ENCODE assay signal across 9 cellular contexts in genomic region chr6:18388942-18389341, GRCh38. TPM values are rescaled to one million over a fixed set of nuclear protein-coding genes. Genes with fewer than 3 reads are reported as not detected.
DNase-seq lines count a peak whose midpoint lies in the region; ATAC-seq, FAIRE-seq and TF ChIP-seq lines count a peak whose summit lies in the region.
"Had no signal": no experiment of that assay in that cellular context is flagged by ENCODE, and none has a peak within 500 bp of the region (broad histone marks: within the 10 kb centered on the region; RNA-seq: fewer than 3 reads in every experiment).

No MANE protein-coding gene starts in this region.

- H3K9me3 Mint-ChIP-seq in activated naive CD8-positive, alpha-beta T cell treated with anti-CD3 and anti-CD28 coated beads, Interleukin-2, amount 50 U/mL, for 24 hours, result no peaks in the 10 kb centered on the region
- no peaks in the 10 kb centered on the region for H3K9me3 Mint-ChIP-seq in activated CD8-positive, alpha-beta T cell treated with anti-CD3 and anti-CD28 coated beads for 36 hours
- no peaks in the 10 kb centered on the region for H3K9me3 Mint-ChIP-seq in T-helper 2 cell treated with Interferon-gamma antibody and Interleukin-4, amounts not matched to agents 5 μg/mL and 100 μg/mL, for 36 hours

- ATAC-seq in activated naive CD8-positive, alpha-beta T cell treated with anti-CD3 and anti-CD28 coated beads, Interleukin-2, amount 50 U/mL, for 24 hours, result no peak
- ATAC-seq in activated CD8-positive, alpha-beta T cell treated with anti-CD3 and anti-CD28 coated beads for 36 hours, result no peak

- H3K27ac Mint-ChIP-seq in activated naive CD8-positive, alpha-beta T cell treated with anti-CD3 and anti-CD28 coated beads, Interleukin-2, amount 50 U/mL, for 24 hours, result no peak overlapping the region
- H3K27ac Mint-ChIP-seq in activated CD8-positive, alpha-beta T cell treated with anti-CD3 and anti-CD28 coated beads for 36 hours, result no peak overlapping the region
- no peak overlapping the region for H3K27ac Mint-ChIP-seq in T-helper 2 cell treated with Interferon-gamma antibody and Interleukin-4, amounts not matched to agents 5 μg/mL and 100 μg/mL, for 36 hours

- H3K4me1 ChIP-seq in subcutaneous abdominal adipose tissue (ENCODE audit: control insufficient read depth in 5 of 5, insufficient read depth in 5 of 5, low read length in 5 of 5), result peaks cover 0 to 52% (median 39%) of the 10 kb centered on the region in 5 donors

- peaks cover 49% of the 10 kb centered on the region for H3K4me1 Mint-ChIP-seq in activated naive CD8-positive, alpha-beta T cell treated with anti-CD3 and anti-CD28 coated beads, Interleukin-2, amount 50 U/mL, for 24 hours
- H3K4me1 Mint-ChIP-seq in activated CD8-positive, alpha-beta T cell treated with anti-CD3 and anti-CD28 coated beads for 36 hours (ENCODE audit: low read depth), result peaks cover 43% of the 10 kb centered on the region
- peaks cover 28% of the 10 kb centered on the region for H3K4me1 Mint-ChIP-seq in T-helper 2 cell treated with Interferon-gamma antibody and Interleukin-4, amounts not matched to agents 5 μg/mL and 100 μg/mL, for 36 hours (ENCODE audit: low read depth)

- peak overlapping the region; percentile 92 for H3K27ac ChIP-seq in subcutaneous abdominal adipose tissue (ENCODE audit: low read depth, low read length)

- H3K4me3 ChIP-seq in subcutaneous abdominal adipose tissue (ENCODE audit: low read depth in 1 of 5, low read length in 5 of 5), result peak overlapping the region; percentile 24 to 92 (median 89)

- H3K9ac ChIP-seq in subcutaneous abdominal adipose tissue (ENCODE audit: low read length in 5 of 5), result peak overlapping the region; percentile 53 to 87 (median 76)

- intact Hi-C loops in activated CD8-positive, alpha-beta T cell treated with anti-CD3 and anti-CD28 coated beads for 36 hours (cut with micrococcal nuclease), result no loop called here

- DNase-seq in HS-27A (ENCODE audit: low read depth) (peak; percentile 85), kidney glomerular epithelial cell (lab: John Stamatoyannopoulos, UW) (peak; percentile 68), GM19239 (ENCODE audit: insufficient read length, low spot score) (no peak)
- no peak for DNase-seq in activated naive CD8-positive, alpha-beta T cell treated with anti-CD3 and anti-CD28 coated beads, Interleukin-2, amount 50 U/mL, for 24 hours
- DNase-seq in activated CD8-positive, alpha-beta T cell treated with anti-CD3 and anti-CD28 coated beads for 36 hours, result no peak
- DNase-seq in T-helper 2 cell treated with Interferon-gamma antibody and Interleukin-4, amounts not matched to agents 5 μg/mL and 100 μg/mL, for 36 hours (ENCODE audit: low spot score), result no peak
- no peak for DNase-seq in effector CD8-positive, alpha-beta T cell (lab: John Stamatoyannopoulos, UW)
- DNase-seq: NCI-H446 treated with DMSO at 0.1 percent for 48 hours had no signal

- H3K9me3 ChIP-seq in subcutaneous abdominal adipose tissue (ENCODE audit: control insufficient read depth in 5 of 5, low read length in 5 of 5), result no peaks in the 10 kb centered on the region

- H3K4me3 Mint-ChIP-seq in activated naive CD8-positive, alpha-beta T cell treated with anti-CD3 and anti-CD28 coated beads, Interleukin-2, amount 50 U/mL, for 24 hours, result peak overlapping the region; percentile 92
- H3K4me3 Mint-ChIP-seq in activated CD8-positive, alpha-beta T cell treated with anti-CD3 and anti-CD28 coated beads for 36 hours, result no peak overlapping the region
- H3K4me3 Mint-ChIP-seq in T-helper 2 cell treated with Interferon-gamma antibody and Interleukin-4, amounts not matched to agents 5 μg/mL and 100 μg/mL, for 36 hours, result no peak overlapping the region

- no peak for TF ChIP-seq CTCF in activated CD8-positive, alpha-beta T cell treated with anti-CD3 and anti-CD28 coated beads for 36 hours (IDR thresholded peaks at IDR 0.05)

- FAIRE-seq in GM19239 (lab: Jason Lieb, UNC), result no peak

- no peaks in the 10 kb centered on the region for H3K27me3 Mint-ChIP-seq in activated naive CD8-positive, alpha-beta T cell treated with anti-CD3 and anti-CD28 coated beads, Interleukin-2, amount 50 U/mL, for 24 hours
- H3K27me3 Mint-ChIP-seq in activated CD8-positive, alpha-beta T cell treated with anti-CD3 and anti-CD28 coated beads for 36 hours, result no peaks in the 10 kb centered on the region
- peaks cover 6% of the 10 kb centered on the region for H3K27me3 Mint-ChIP-seq in T-helper 2 cell treated with Interferon-gamma antibody and Interleukin-4, amounts not matched to agents 5 μg/mL and 100 μg/mL, for 36 hours (ENCODE audit: low read depth)

- H3K36me3 Mint-ChIP-seq in activated naive CD8-positive, alpha-beta T cell treated with anti-CD3 and anti-CD28 coated beads, Interleukin-2, amount 50 U/mL, for 24 hours (ENCODE audit: low read depth), result no peaks in the 10 kb centered on the region
- no peaks in the 10 kb centered on the region for H3K36me3 Mint-ChIP-seq in activated CD8-positive, alpha-beta T cell treated with anti-CD3 and anti-CD28 coated beads for 36 hours (ENCODE audit: low read depth)
- H3K36me3 Mint-ChIP-seq in T-helper 2 cell treated with Interferon-gamma antibody and Interleukin-4, amounts not matched to agents 5 μg/mL and 100 μg/mL, for 36 hours (ENCODE audit: low read depth), result no peaks in the 10 kb centered on the region

- CTCF ChIA-PET in activated CD8-positive, alpha-beta T cell treated with anti-CD3 and anti-CD28 coated beads for 36 hours (lab: Charles Lee), result no interaction called here

- POLR2A ChIA-PET in activated CD8-positive, alpha-beta T cell treated with anti-CD3 and anti-CD28 coated beads for 36 hours (lab: Charles Lee), result interaction anchor here (0.6 kb wide), 1 partner anchor 62 kb away, joined by 3 read pairs; no protein-coding TSS in a partner anchor

- no peaks in the 10 kb centered on the region for H3K27me3 ChIP-seq in subcutaneous abdominal adipose tissue (ENCODE audit: control insufficient read depth in 5 of 5, insufficient read depth in 4 of 5, low read length in 5 of 5)

- H3K36me3 ChIP-seq in subcutaneous abdominal adipose tissue (ENCODE audit: control insufficient read depth in 5 of 5, insufficient read depth in 5 of 5, low read length in 5 of 5), result peaks cover 0 to 4% (median 0%) of the 10 kb centered on the region in 5 donors

RNA-seq across cellular contexts. Expression of gene RNF144B, which starts 1.8 kb away (rescaled TPM):
- 1 to 10 TPM; 1.8 to 1.9 TPM for total RNA-seq in activated CD8-positive, alpha-beta T cell treated with anti-CD3 and anti-CD28 coated beads for 36 hours

Comparison
In these comparisons a context has a peak if more than half of its experiments do, and no peak if none do; other contexts are left out.
1. DNase-seq: peak in HS-27A (single experiment) and kidney glomerular epithelial cell (single experiment); none in activated naive CD8-positive, alpha-beta T cell treated with anti-CD3 and anti-CD28 coated beads, Interleukin-2, amount 50 U/mL, for 24 hours (single experiment), activated CD8-positive, alpha-beta T cell treated with anti-CD3 and anti-CD28 coated beads for 36 hours (single experiment), GM19239 (single experiment), T-helper 2 cell treated with Interferon-gamma antibody and Interleukin-4, amounts not matched to agents 5 μg/mL and 100 μg/mL, for 36 hours (single experiment) and effector CD8-positive, alpha-beta T cell (single experiment).